In genomic region chr12:24945822-24946221, GRCh38 we compare ENCODE assay signal across 16 cellular contexts. TPM values are rescaled to one million over a fixed set of nuclear protein-coding genes. Genes with fewer than 3 reads are reported as not detected.
DNase-seq lines count a peak whose midpoint lies in the region; ATAC-seq, FAIRE-seq and TF ChIP-seq lines count a peak whose summit lies in the region.
"Had no signal": no experiment of that assay in that cellular context is flagged by ENCODE, and none has a peak within 500 bp of the region (broad histone marks: within the 10 kb centered on the region; RNA-seq: fewer than 3 reads in every experiment).

No MANE protein-coding gene starts in this region.

- no peak overlapping the region for H4K91ac ChIP-seq in H9 (ENCODE audit: insufficient read length, low read depth, low read length)

- H3K4me1 ChIP-seq in H9 (ENCODE audit: insufficient read depth, low read length) (peaks cover 21% of the 10 kb centered on the region), OCI-LY7 (ENCODE audit: insufficient read depth, low read length, poor library complexity, severe bottlenecking) (peaks cover 39% of the 10 kb centered on the region), endothelial cell of umbilical vein (ENCODE audit: control insufficient read depth, extremely low read depth, insufficient read depth, low read length) (peaks cover 42% of the 10 kb centered on the region), spleen (peaks cover 0 to 43% (median 22%) of the 10 kb centered on the region in 6 donors), right atrium auricular region (peaks cover 0 to 8% of the 10 kb centered on the region in 2 donors)

- no peak overlapping the region for H2BK5ac ChIP-seq in H9 (ENCODE audit: insufficient read length, low read length)

- TF ChIP-seq POLR2A in endothelial cell of umbilical vein (IDR thresholded peaks at IDR 0.05; ENCODE audit: low read depth, low read length) (no peak), spleen (IDR thresholded peaks at IDR 0.05) (no peak)

- CTCF ChIA-PET in OCI-LY7 (lab: Charles Lee; ENCODE audit: unreplicated experiment), result no interaction called here
- CTCF ChIA-PET in endothelial cell of umbilical vein (lab: Charles Lee), result interaction anchor here (1.0 to 4.5 kb wide), 7 partner anchors 15 to 93 kb away, joined by 3 to 45 read pairs (median 4); no protein-coding TSS in a partner anchor

- DNase-seq in H9 (no peak), OCI-LY7 (ENCODE audit: low spot score) (no peak), endothelial cell of umbilical vein (ENCODE audit: low read depth, low spot score) (peak; percentile 26), retinal pigment epithelial cell (ENCODE audit: low read depth) (no peak), spleen (no peak), LoVo (ENCODE audit: low spot score) (no peak), right atrium auricular region (ENCODE audit: low spot score) (no peak)
- DNase-seq: activated effector memory CD4-positive, alpha-beta T cell treated with Interleukin-2 at 50 U/mL for 16 hours; caudate nucleus; DMS153; NCI-H748 treated with DMSO at 0.1 percent for 48 hours; SW 1271; upper lobe of left lung had no signal

- H3K36me3 ChIP-seq in OCI-LY7 (ENCODE audit: insufficient read depth, low read length) (peaks cover 53% of the 10 kb centered on the region), endothelial cell of umbilical vein (ENCODE audit: control insufficient read depth in 2 of 2, extremely low read depth in 1 of 2, insufficient read depth in 2 of 2, low read length in 2 of 2) (peaks cover 0 to 5% of the 10 kb centered on the region in 2 experiments), spleen (no peaks in the 10 kb centered on the region), right atrium auricular region (no peaks in the 10 kb centered on the region)
- H3K36me3 ChIP-seq: upper lobe of left lung had no signal

- H3K4me2 ChIP-seq in H9 (ENCODE audit: insufficient read depth, insufficient read length, low read length) (no peak overlapping the region), OCI-LY7 (ENCODE audit: low read length) (peak overlapping the region; percentile 89), endothelial cell of umbilical vein (ENCODE audit: insufficient read depth, low read length) (peak overlapping the region; percentile 99)

- no peak overlapping the region for H2AFZ ChIP-seq in H9 (ENCODE audit: low read length)
- H2AFZ ChIP-seq in OCI-LY7 (ENCODE audit: low read length), result no peak overlapping the region
- H2AFZ ChIP-seq in endothelial cell of umbilical vein (ENCODE audit: low read depth, low read length), result no peak overlapping the region

- ATAC-seq in GM18858 (IDR thresholded peaks at IDR 0.05; ENCODE audit: unreplicated experiment), result no peak

- H3K4ac ChIP-seq in H9 (ENCODE audit: low read depth, low read length), result no peak overlapping the region

- H3K9me3 ChIP-seq in H9 (ENCODE audit: control insufficient read depth, low read depth, low read length) (no peaks in the 10 kb centered on the region), OCI-LY7 (ENCODE audit: low read length) (no peaks in the 10 kb centered on the region), endothelial cell of umbilical vein (replicated peaks; ENCODE audit: control insufficient read depth, insufficient read depth, low read length) (no peaks in the 10 kb centered on the region), spleen (no peaks in the 10 kb centered on the region), right atrium auricular region (no peaks in the 10 kb centered on the region)
- H3K9me3 ChIP-seq: upper lobe of left lung had no signal

- H3K4me3 ChIP-seq in OCI-LY7 (ENCODE audit: low read depth, low read length, poor library complexity, severe bottlenecking) (peak overlapping the region; percentile 79), endothelial cell of umbilical vein (replicated peaks in 1 of 3; ENCODE audit: insufficient read depth in 1 of 3, low read depth in 1 of 3, low read length in 3 of 3) (peak overlapping the region in 1 of 3 experiments; percentile 95), retinal pigment epithelial cell (ENCODE audit: low read length) (peak overlapping the region; percentile 82), spleen (no peak overlapping the region), right atrium auricular region (no peak overlapping the region)
- H3K4me3 ChIP-seq: skin epidermis had no signal

- intact Hi-C loops in OCI-LY7 (cut with micrococcal nuclease; ENCODE audit: unreplicated experiment) (loop anchor here (5.0 kb wide), 1 partner anchor 111 kb away; no protein-coding TSS in a partner anchor), endothelial cell of umbilical vein (cut with micrococcal nuclease) (no loop called here), spleen (cut with DNase I; ENCODE audit: low total_unique reads) (no loop called here)

- peaks cover 2% of the 10 kb centered on the region for H3K79me1 ChIP-seq in H9 (ENCODE audit: insufficient read depth, low read depth, low read length, poor library complexity, severe bottlenecking)

- H4K5ac ChIP-seq in H9 (ENCODE audit: insufficient read length, low read depth, low read length), result no peak overlapping the region

- H3K56ac ChIP-seq in H9 (ENCODE audit: insufficient read length, low read depth, low read length), result no peak overlapping the region

- peak overlapping the region; percentile 88 to 99 (median 91) for H3K27ac Mint-ChIP-seq in H9

- H3K9me1 ChIP-seq in endothelial cell of umbilical vein (replicated peaks; ENCODE audit: control insufficient read depth, extremely low read depth, insufficient read depth, low read length), result no peaks in the 10 kb centered on the region

- H2BK12ac ChIP-seq in H9 (ENCODE audit: insufficient read length, low read depth, low read length), result no peak overlapping the region

- FAIRE-seq in endothelial cell of umbilical vein (lab: Jason Lieb, UNC), result no peak
- FAIRE-seq: HTR-8/SVneo had no signal

- TF ChIP-seq CTCF in H9 (conservative IDR thresholded peaks at IDR 0.05) (no peak), OCI-LY7 (conservative IDR thresholded peaks at IDR 0.05; ENCODE audit: low read length) (no peak), endothelial cell of umbilical vein (IDR thresholded peaks at IDR 0.05; ENCODE audit: extremely low read depth in 1 of 2, insufficient read depth in 1 of 2, low read depth in 1 of 2, low read length in 2 of 2) (no peak), retinal pigment epithelial cell (conservative IDR thresholded peaks at IDR 0.05; ENCODE audit: low read depth, low read length) (no peak), spleen (IDR thresholded peaks at IDR 0.05 in 8 of 11, conservative IDR thresholded peaks at IDR 0.05 in 3 of 11) (no peak), right atrium auricular region (IDR thresholded peaks at IDR 0.05) (no peak)

- H2BK120ac ChIP-seq in H9 (ENCODE audit: low read depth, low read length, poor library complexity, severe bottlenecking), result no peak overlapping the region

- H3K27ac ChIP-seq in H9 (ENCODE audit: insufficient read length, low read depth, low read length) (no peak overlapping the region), OCI-LY7 (ENCODE audit: low read depth, low read length, poor library complexity, severe bottlenecking) (no peak overlapping the region), endothelial cell of umbilical vein (ENCODE audit: insufficient read depth, low read depth, low read length) (peak overlapping the region; percentile 96), spleen (no peak overlapping the region), right atrium auricular region (no peak overlapping the region)
- H3K27ac ChIP-seq: upper lobe of left lung had no signal

- POLR2A ChIA-PET in OCI-LY7 (lab: Charles Lee) (interaction anchor here (0.6 to 4.6 kb wide), 5 partner anchors 13 to 464 kb away, joined by 3 to 27 read pairs (median 3); no protein-coding TSS in a partner anchor), endothelial cell of umbilical vein (lab: Charles Lee) (interaction anchor here (1.0 to 2.2 kb wide), 3 partner anchors 42 to 92 kb away, joined by 4 to 10 read pairs (median 7); no protein-coding TSS in a partner anchor)

- no peak overlapping the region for H3T11ph ChIP-seq in H9 (ENCODE audit: low read length)

- H3K79me2 ChIP-seq in H9 (ENCODE audit: insufficient read depth, low read length) (peaks cover 46% of the 10 kb centered on the region), OCI-LY7 (ENCODE audit: insufficient read depth, low read depth, low read length) (peaks cover 84% of the 10 kb centered on the region), endothelial cell of umbilical vein (ENCODE audit: control insufficient read depth, insufficient read depth, low read length) (peaks cover 69% of the 10 kb centered on the region)

- peaks cover 16% of the 10 kb centered on the region for H3K23me2 ChIP-seq in H9 (ENCODE audit: insufficient read length, low read depth, low read length, poor library complexity, severe bottlenecking)

- no peak overlapping the region for H3K18ac ChIP-seq in H9 (ENCODE audit: insufficient read length, low read depth, low read length)

- peaks cover 24 to 34% (median 34%) of the 10 kb centered on the region in 3 experiments for H3K36me3 Mint-ChIP-seq in H9 (ENCODE audit: insufficient read depth in 1 of 3, low read depth in 3 of 3)

- H4K8ac ChIP-seq in H9 (replicated peaks; ENCODE audit: insufficient read length, low read depth, low read length), result no peak overlapping the region

- dilution Hi-C loops in endothelial cell of umbilical vein (cut with MboI; ENCODE audit: extremely low pct_ligation_motif_present, low sequenced_read_pairs), result no loop called here

- no peak overlapping the region for H3K23ac ChIP-seq in H9 (ENCODE audit: insufficient read length, low read depth, low read length)

- BruUV-seq in OCI-LY7 (replicated peaks; lab: Mats Ljungman, UMichigan), result no TSS peak
- no TSS peak for BruUV-seq in endothelial cell of umbilical vein (replicated peaks; lab: Mats Ljungman, UMichigan)

- H3K27me3 ChIP-seq in H9 (ENCODE audit: insufficient read depth, low read length) (no peaks in the 10 kb centered on the region), endothelial cell of umbilical vein (ENCODE audit: control insufficient read depth in 2 of 2, insufficient read depth in 2 of 2, low read length in 2 of 2) (no peaks in the 10 kb centered on the region), spleen (replicated peaks in 1 of 7) (peaks cover 0 to 47% (median 21%) of the 10 kb centered on the region in 7 donors), right atrium auricular region (no peaks in the 10 kb centered on the region)
- H3K27me3 ChIP-seq: upper lobe of left lung had no signal

- no peak overlapping the region for H2BK15ac ChIP-seq in H9 (ENCODE audit: low read depth, low read length)

- peak overlapping the region; percentile 63 to 93 for H3K4me3 Mint-ChIP-seq in H9

- H3K9ac ChIP-seq in H9 (ENCODE audit: extremely low read depth, insufficient read length, low read length) (no peak overlapping the region), endothelial cell of umbilical vein (replicated peaks; ENCODE audit: extremely low read depth, insufficient read depth, low read length) (peak overlapping the region; percentile 97)

- no peak overlapping the region for H2BK20ac ChIP-seq in H9 (ENCODE audit: low read depth, low read length, poor library complexity, severe bottlenecking)

- H3K4me1 Mint-ChIP-seq in H9, result peaks cover 62 to 72% of the 10 kb centered on the region in 2 experiments

- H3K14ac ChIP-seq in H9 (ENCODE audit: insufficient read depth, low read length), result no peak overlapping the region

- H2AK5ac ChIP-seq in H9 (ENCODE audit: insufficient read length, low read length), result no peak overlapping the region

- H3K9me2 ChIP-seq in OCI-LY7 (ENCODE audit: insufficient read depth, low read length), result no peaks in the 10 kb centered on the region

- H3K27me3 Mint-ChIP-seq in H9 (ENCODE audit: low read depth), result no peaks in the 10 kb centered on the region

- H4K20me1 ChIP-seq in H9 (ENCODE audit: control insufficient read depth, insufficient read depth, insufficient read length) (no peaks in the 10 kb centered on the region), OCI-LY7 (ENCODE audit: insufficient read depth, low read length) (0 out of 2 replicates have a peak, but pooled peaks cover 6% of the 10 kb centered on the region), endothelial cell of umbilical vein (replicated peaks; ENCODE audit: control insufficient read depth, extremely low read depth, insufficient read depth, low read length) (no peaks in the 10 kb centered on the region)

- H3K9me3 Mint-ChIP-seq in H9, result no peaks in the 10 kb centered on the region

RNA-seq across cellular contexts. Expression of gene BCAT1, which starts 3.1 kb away (rescaled TPM):
- total RNA-seq in H9 (2021) (224 and 244 TPM in 2 replicates), OCI-LY7 (2022) (194 and 207 TPM in 2 replicates), endothelial cell of umbilical vein (267 and 296 TPM in 2 replicates), spleen (10 to 100 TPM in 5 of 7 donors, 1 to 10 TPM in 2; 7.1 to 18.4 (median 12.5) TPM), right atrium auricular region (10 to 100 TPM in 1 of 2 donors, 1 to 10 TPM in 1; 3.4 to 13.1 TPM)
- 116 and 121 TPM in 2 replicates for total RNA-seq in OCI-LY7 (2014; rRNA removed; shearing (Covaris generic))
- polyA plus RNA-seq in endothelial cell of umbilical vein (13.5 and 21.6 TPM in 2 replicates), spleen (1 to 10 TPM in 2 of 3 donors, under 1 TPM in 1; 0.54 to 2.7 (median 2.1) TPM)
- polyA plus RNA-seq in endothelial cell of umbilical vein (2011; cell fraction: cytosol; rRNA removed), result 24.8 and 26.2 TPM in 2 replicates
- polyA plus RNA-seq in endothelial cell of umbilical vein (2011; cell fraction: nucleus; rRNA removed), result 32.4 and 41.5 TPM in 2 replicates
- polyA plus RNA-seq in endothelial cell of umbilical vein (2012), result 88.2 and 130 TPM in 2 replicates
- polyA minus RNA-seq in endothelial cell of umbilical vein, result 112 and 113 TPM in 2 replicates
- polyA minus RNA-seq in endothelial cell of umbilical vein (2011; cell fraction: cytosol; rRNA and poly(A)+ RNA removed), result not detected
- 87.1 and 122 TPM in 2 replicates for polyA minus RNA-seq in endothelial cell of umbilical vein (2011; cell fraction: nucleus; rRNA and poly(A)+ RNA removed)

Comparison
In these comparisons a context has a peak if more than half of its experiments do, and no peak if none do; other contexts are left out.
1. H3K4me3 ChIP-seq: peak in OCI-LY7 (single experiment) and retinal pigment epithelial cell (single experiment); none in spleen (0 of 8) and right atrium auricular region (0 of 2).
2. RNA of gene BCAT1, which starts 3.1 kb away (total RNA-seq): 267 to 296 TPM in endothelial cell of umbilical vein, 224 to 244 TPM in H9 and 116 to 207 TPM in OCI-LY7; 3.4 to 13.1 TPM in right atrium auricular region and 7.1 to 18.4 TPM in spleen; every median in the first group is over 4 times any median in the second.